Comparison of ENCODE assay signal across 1 cellular context in the genomic region with DNA sequence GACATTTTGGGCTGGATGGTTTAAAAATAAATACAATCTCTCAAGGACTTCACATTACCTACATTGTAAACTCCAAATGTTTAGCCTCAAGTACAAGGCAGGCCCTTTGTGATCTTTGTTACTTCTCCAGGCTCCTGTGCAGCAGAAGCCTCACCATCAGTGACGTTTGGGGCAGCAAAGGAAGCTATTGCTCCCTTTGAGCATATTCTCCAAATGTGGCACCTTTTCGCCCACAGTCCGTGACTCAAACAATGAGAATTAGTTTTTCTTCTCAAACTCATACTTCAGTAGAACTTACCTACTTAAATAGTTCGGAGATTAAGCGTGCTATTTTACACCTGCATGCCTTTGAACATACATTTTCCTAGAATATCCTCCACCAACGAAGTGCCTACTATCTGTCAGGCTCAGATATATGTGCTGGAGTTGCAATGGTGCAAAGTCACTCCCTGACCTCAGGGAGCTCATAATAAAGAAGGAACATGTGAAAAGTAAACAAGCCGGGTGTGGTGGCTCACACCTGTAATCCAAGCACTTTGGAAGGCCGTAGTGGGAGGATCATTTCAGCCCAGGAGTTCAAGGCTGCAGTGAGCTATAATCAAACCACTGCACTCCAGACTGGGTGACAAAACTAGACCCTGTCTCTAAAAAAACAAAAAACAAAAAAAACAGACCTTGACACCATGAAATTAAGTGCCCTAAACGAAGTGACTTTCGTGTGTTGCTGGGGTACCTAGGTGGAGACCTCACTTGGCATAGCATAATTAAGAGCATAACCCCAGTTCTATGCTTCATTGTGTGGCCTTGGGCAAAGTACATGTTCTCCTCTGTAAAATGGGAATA.
TF ChIP-seq lines count a peak whose summit lies in the region.

No MANE protein-coding gene starts in this region.

TF ChIP-seq in GM23338, 12 proteins besides CTCF, POLR2A, EP300 and RAD21 (continued from another document):
- TF ChIP-seq, protein P1, sequence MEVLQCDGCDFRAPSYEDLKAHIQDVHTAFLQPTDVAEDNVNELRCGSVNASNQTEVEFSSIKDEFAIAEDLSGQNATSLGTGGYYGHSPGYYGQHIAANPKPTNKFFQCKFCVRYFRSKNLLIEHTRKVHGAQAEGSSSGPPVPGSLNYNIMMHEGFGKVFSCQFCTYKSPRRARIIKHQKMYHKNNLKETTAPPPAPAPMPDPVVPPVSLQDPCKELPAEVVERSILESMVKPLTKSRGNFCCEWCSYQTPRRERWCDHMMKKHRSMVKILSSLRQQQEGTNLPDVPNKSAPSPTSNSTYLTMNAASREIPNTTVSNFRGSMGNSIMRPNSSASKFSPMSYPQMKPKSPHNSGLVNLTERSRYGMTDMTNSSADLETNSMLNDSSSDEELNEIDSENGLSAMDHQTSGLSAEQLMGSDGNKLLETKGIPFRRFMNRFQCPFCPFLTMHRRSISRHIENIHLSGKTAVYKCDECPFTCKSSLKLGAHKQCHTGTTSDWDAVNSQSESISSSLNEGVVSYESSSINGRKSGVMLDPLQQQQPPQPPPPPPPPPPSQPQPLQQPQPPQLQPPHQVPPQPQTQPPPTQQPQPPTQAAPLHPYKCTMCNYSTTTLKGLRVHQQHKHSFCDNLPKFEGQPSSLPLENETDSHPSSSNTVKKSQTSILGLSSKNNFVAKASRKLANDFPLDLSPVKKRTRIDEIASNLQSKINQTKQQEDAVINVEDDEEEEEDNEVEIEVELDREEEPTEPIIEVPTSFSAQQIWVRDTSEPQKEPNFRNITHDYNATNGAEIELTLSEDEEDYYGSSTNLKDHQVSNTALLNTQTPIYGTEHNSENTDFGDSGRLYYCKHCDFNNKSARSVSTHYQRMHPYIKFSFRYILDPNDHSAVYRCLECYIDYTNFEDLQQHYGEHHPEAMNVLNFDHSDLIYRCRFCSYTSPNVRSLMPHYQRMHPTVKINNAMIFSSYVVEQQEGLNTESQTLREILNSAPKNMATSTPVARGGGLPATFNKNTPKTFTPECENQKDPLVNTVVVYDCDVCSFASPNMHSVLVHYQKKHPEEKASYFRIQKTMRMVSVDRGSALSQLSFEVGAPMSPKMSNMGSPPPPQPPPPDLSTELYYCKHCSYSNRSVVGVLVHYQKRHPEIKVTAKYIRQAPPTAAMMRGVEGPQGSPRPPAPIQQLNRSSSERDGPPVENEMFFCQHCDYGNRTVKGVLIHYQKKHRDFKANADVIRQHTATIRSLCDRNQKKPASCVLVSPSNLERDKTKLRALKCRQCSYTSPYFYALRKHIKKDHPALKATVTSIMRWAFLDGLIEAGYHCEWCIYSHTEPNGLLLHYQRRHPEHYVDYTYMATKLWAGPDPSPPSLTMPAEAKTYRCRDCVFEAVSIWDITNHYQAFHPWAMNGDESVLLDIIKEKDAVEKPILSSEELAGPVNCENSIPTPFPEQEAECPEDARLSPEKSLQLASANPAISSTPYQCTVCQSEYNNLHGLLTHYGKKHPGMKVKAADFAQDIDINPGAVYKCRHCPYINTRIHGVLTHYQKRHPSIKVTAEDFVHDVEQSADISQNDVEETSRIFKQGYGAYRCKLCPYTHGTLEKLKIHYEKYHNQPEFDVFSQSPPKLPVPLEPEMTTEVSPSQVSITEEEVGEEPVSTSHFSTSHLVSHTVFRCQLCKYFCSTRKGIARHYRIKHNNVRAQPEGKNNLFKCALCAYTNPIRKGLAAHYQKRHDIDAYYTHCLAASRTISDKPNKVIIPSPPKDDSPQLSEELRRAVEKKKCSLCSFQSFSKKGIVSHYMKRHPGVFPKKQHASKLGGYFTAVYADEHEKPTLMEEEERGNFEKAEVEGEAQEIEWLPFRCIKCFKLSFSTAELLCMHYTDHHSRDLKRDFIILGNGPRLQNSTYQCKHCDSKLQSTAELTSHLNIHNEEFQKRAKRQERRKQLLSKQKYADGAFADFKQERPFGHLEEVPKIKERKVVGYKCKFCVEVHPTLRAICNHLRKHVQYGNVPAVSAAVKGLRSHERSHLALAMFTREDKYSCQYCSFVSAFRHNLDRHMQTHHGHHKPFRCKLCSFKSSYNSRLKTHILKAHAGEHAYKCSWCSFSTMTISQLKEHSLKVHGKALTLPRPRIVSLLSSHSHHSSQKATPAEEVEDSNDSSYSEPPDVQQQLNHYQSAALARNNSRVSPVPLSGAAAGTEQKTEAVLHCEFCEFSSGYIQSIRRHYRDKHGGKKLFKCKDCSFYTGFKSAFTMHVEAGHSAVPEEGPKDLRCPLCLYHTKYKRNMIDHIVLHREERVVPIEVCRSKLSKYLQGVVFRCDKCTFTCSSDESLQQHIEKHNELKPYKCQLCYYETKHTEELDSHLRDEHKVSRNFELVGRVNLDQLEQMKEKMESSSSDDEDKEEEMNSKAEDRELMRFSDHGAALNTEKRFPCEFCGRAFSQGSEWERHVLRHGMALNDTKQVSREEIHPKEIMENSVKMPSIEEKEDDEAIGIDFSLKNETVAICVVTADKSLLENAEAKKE (CRISPR knock-in tag; IDR thresholded peaks at IDR 0.05), result no peak
- no peak for TF ChIP-seq NANOG (IDR thresholded peaks at IDR 0.05; ENCODE audit: borderline replicate concordance)
TF ChIP-seq in GM23338: peak in this region for 0.
